15 cellular contexts compared by ENCODE assay signal in genomic region chr3:176967525-176967924, GRCh38.
DNase-seq lines count a peak whose midpoint lies in the region; ATAC-seq, FAIRE-seq and TF ChIP-seq lines count a peak whose summit lies in the region.
"Had no signal": no experiment of that assay in that cellular context is flagged by ENCODE, and none has a peak within 500 bp of the region (broad histone marks: within the 10 kb centered on the region; RNA-seq: fewer than 3 reads in every experiment).

No MANE protein-coding gene starts in this region.

- intact Hi-C loops in left cardiac atrium (cut with DNase I) = no loop called here

- DNase-seq in ELR (ENCODE audit: low read depth) = peak; percentile 14
- peak; percentile 51 for DNase-seq in M059J (ENCODE audit: low read depth)
- peak; percentile 51 for DNase-seq in iris pigment epithelial cell (ENCODE audit: low read depth)
- no peak for DNase-seq in Kasumi-1 (lab: John Stamatoyannopoulos, UW)
- DNase-seq in urothelium cell line (ENCODE audit: low spot score) = no peak
- no peak for DNase-seq in left cardiac atrium
- no peak for DNase-seq in NCI-H1694 treated with DMSO at 0.1 percent for 48 hours (lab: John Stamatoyannopoulos, UW)
- DNase-seq: CD8-positive, alpha-beta T cell; DMS79 treated with DMSO at 0.1 percent for 48 hours; NCI-H1092 treated with DMSO at 0.1 percent for 48 hours; NCI-H1694; NCI-H446; NCI-H774 had no signal

- peak; percentile 79 for ATAC-seq in SK-N-SH treated with all-trans-retinoic acid at 6 μM for 48 hours
- no peak for ATAC-seq in left cardiac atrium
- ATAC-seq: CD8-positive, alpha-beta T cell had no signal

- FAIRE-seq in urothelium cell line (lab: Jason Lieb, UNC) = no peak
- FAIRE-seq: H1 had no signal

TF ChIP-seq in SK-N-SH treated with all-trans-retinoic acid at 6 μM for 48 hours, 23 proteins besides CTCF, POLR2A, EP300 and RAD21:
- TF ChIP-seq, protein P1, sequence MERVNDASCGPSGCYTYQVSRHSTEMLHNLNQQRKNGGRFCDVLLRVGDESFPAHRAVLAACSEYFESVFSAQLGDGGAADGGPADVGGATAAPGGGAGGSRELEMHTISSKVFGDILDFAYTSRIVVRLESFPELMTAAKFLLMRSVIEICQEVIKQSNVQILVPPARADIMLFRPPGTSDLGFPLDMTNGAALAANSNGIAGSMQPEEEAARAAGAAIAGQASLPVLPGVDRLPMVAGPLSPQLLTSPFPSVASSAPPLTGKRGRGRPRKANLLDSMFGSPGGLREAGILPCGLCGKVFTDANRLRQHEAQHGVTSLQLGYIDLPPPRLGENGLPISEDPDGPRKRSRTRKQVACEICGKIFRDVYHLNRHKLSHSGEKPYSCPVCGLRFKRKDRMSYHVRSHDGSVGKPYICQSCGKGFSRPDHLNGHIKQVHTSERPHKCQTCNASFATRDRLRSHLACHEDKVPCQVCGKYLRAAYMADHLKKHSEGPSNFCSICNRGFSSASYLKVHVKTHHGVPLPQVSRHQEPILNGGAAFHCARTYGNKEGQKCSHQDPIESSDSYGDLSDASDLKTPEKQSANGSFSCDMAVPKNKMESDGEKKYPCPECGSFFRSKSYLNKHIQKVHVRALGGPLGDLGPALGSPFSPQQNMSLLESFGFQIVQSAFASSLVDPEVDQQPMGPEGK (CRISPR knock-in tag; IDR thresholded peaks at IDR 0.05; ENCODE audit: borderline replicate concordance) = no peak
- 0 out of 2 replicates have a peak, but pooled peaks have one; percentile 11 for TF ChIP-seq ISL1 (CRISPR knock-in tag; IDR thresholded peaks at IDR 0.05)

Comparison
In these comparisons a context has a peak if more than half of its experiments do, and no peak if none do; other contexts are left out.
1. DNase-seq: peak in ELR (single experiment), M059J (single experiment) and iris pigment epithelial cell (single experiment); none in Kasumi-1 (0 of 2), urothelium cell line (single experiment), left cardiac atrium (single experiment) and NCI-H1694 treated with DMSO at 0.1 percent for 48 hours (single experiment).